In genomic region chr5:65482727-65483473, GRCh38 we compare ENCODE assay signal across 8 cellular contexts. TPM values are rescaled to one million over a fixed set of nuclear protein-coding genes. Genes with fewer than 3 reads are reported as not detected.
A peak's percentile ranks its signal among the peaks of the same experiment; 100 is the strongest.
DNase-seq lines count a peak whose midpoint lies in the region; ATAC-seq and TF ChIP-seq lines count a peak whose summit lies in the region.

No MANE protein-coding gene starts in this region.

- peaks cover 18% of the 10 kb centered on the region for H3K4me1 Mint-ChIP-seq in activated CD4-positive, alpha-beta T cell treated with anti-CD3 and anti-CD28 coated beads, Interleukin-2, amount 10 ng/mL, durations not matched to agents 24 days and 14 days
- peaks cover 14% of the 10 kb centered on the region for H3K4me1 Mint-ChIP-seq in activated naive CD8-positive, alpha-beta T cell treated with anti-CD3 and anti-CD28 coated beads, Interleukin-2, amount 10 ng/mL, durations not matched to agents 7 days and 5 days

- H3K9me3 ChIP-seq in left ventricle myocardium inferior (replicated peaks) = no peaks in the 10 kb centered on the region

- peak overlapping the region; percentile 76 for H3K4me3 ChIP-seq in left ventricle myocardium inferior

- H3K9me3 Mint-ChIP-seq in activated CD4-positive, alpha-beta T cell treated with anti-CD3 and anti-CD28 coated beads, Interleukin-2, amount 10 ng/mL, durations not matched to agents 24 days and 14 days = no peaks in the 10 kb centered on the region
- H3K9me3 Mint-ChIP-seq in activated naive CD8-positive, alpha-beta T cell treated with anti-CD3 and anti-CD28 coated beads, Interleukin-2, amount 10 ng/mL, durations not matched to agents 7 days and 5 days = no peaks in the 10 kb centered on the region

- POLR2A ChIA-PET in activated naive CD8-positive, alpha-beta T cell treated with anti-CD3 and anti-CD28 coated beads, Interleukin-2, amount 10 ng/mL, durations not matched to agents 7 days and 5 days (lab: Charles Lee) = interaction anchor here (1.2 to 4.0 kb wide), 5 partner anchors 78 to 672 kb away, joined by 3 to 20 read pairs (median 3); partner anchors contain the start of genes CENPK and PPWD1

- H3K4me1 ChIP-seq in left ventricle myocardium inferior = peaks cover 30% of the 10 kb centered on the region

- no peaks in the 10 kb centered on the region for H3K36me3 Mint-ChIP-seq in activated CD4-positive, alpha-beta T cell treated with anti-CD3 and anti-CD28 coated beads, Interleukin-2, amount 10 ng/mL, durations not matched to agents 24 days and 14 days (ENCODE audit: low read depth)
- H3K36me3 Mint-ChIP-seq in activated naive CD8-positive, alpha-beta T cell treated with anti-CD3 and anti-CD28 coated beads, Interleukin-2, amount 10 ng/mL, durations not matched to agents 7 days and 5 days = peaks cover 2% of the 10 kb centered on the region

- H3K36me3 ChIP-seq in left ventricle myocardium inferior = no peaks in the 10 kb centered on the region

- no peak for TF ChIP-seq CTCF in left ventricle myocardium inferior (IDR thresholded peaks at IDR 0.05; ENCODE audit: borderline replicate concordance)

- intact Hi-C loops in activated CD4-positive, alpha-beta T cell treated with anti-CD3 and anti-CD28 coated beads, Interleukin-2, amount 10 ng/mL, durations not matched to agents 24 days and 14 days (cut with micrococcal nuclease) = loop anchor here (1.0 to 10.0 kb wide), 9 partner anchors 80 to 848 kb away; partner anchors contain the start of genes CENPK, CWC27, PPWD1 and SREK1
- intact Hi-C loops in left ventricle myocardium inferior (cut with micrococcal nuclease) = loop anchor here (5.0 to 10.0 kb wide), 4 partner anchors 378 to 848 kb away; no protein-coding TSS in a partner anchor

- peak; percentile 76 for DNase-seq in activated CD4-positive, alpha-beta T cell treated with anti-CD3 and anti-CD28 coated beads, Interleukin-2, amount 10 ng/mL, durations not matched to agents 24 days and 14 days
- DNase-seq in activated CD4-positive, alpha-beta T cell treated with anti-CD3 and anti-CD28 coated beads, Interleukin-2, amount 50 U/mL, for 1 hour = no peak
- DNase-seq in NCI-H1048 (lab: John Stamatoyannopoulos, UW) = peak; percentile 3
- no peak for DNase-seq in activated naive CD8-positive, alpha-beta T cell treated with anti-CD3 and anti-CD28 coated beads, Interleukin-2, amount 10 ng/mL, durations not matched to agents 7 days and 5 days
- no peak for DNase-seq in left ventricle myocardium inferior
- DNase-seq in pons (ENCODE audit: low spot score) = peak; percentile 70
- no peak for DNase-seq in epidermal melanocyte (ENCODE audit: insufficient read length, low spot score)

- H3K27me3 ChIP-seq in left ventricle myocardium inferior (ENCODE audit: low read depth) = no peaks in the 10 kb centered on the region

- H3K4me3 Mint-ChIP-seq in activated CD4-positive, alpha-beta T cell treated with anti-CD3 and anti-CD28 coated beads, Interleukin-2, amount 10 ng/mL, durations not matched to agents 24 days and 14 days = no peak overlapping the region
- no peak overlapping the region for H3K4me3 Mint-ChIP-seq in activated naive CD8-positive, alpha-beta T cell treated with anti-CD3 and anti-CD28 coated beads, Interleukin-2, amount 10 ng/mL, durations not matched to agents 7 days and 5 days

- peak overlapping the region; percentile 96 for H3K27ac ChIP-seq in left ventricle myocardium inferior (replicated peaks)

- no peak for ATAC-seq in activated naive CD8-positive, alpha-beta T cell treated with anti-CD3 and anti-CD28 coated beads, Interleukin-2, amount 10 ng/mL, durations not matched to agents 7 days and 5 days (ENCODE audit: low read depth)
- ATAC-seq in GM18511 (IDR thresholded peaks at IDR 0.05; ENCODE audit: unreplicated experiment) = no peak

- no peaks in the 10 kb centered on the region for H3K27me3 Mint-ChIP-seq in activated CD4-positive, alpha-beta T cell treated with anti-CD3 and anti-CD28 coated beads, Interleukin-2, amount 10 ng/mL, durations not matched to agents 24 days and 14 days
- H3K27me3 Mint-ChIP-seq in activated naive CD8-positive, alpha-beta T cell treated with anti-CD3 and anti-CD28 coated beads, Interleukin-2, amount 10 ng/mL, durations not matched to agents 7 days and 5 days = no peaks in the 10 kb centered on the region

- H3K27ac Mint-ChIP-seq in activated CD4-positive, alpha-beta T cell treated with anti-CD3 and anti-CD28 coated beads, Interleukin-2, amount 10 ng/mL, durations not matched to agents 24 days and 14 days = peak overlapping the region; percentile 85
- H3K27ac Mint-ChIP-seq in activated naive CD8-positive, alpha-beta T cell treated with anti-CD3 and anti-CD28 coated beads, Interleukin-2, amount 10 ng/mL, durations not matched to agents 7 days and 5 days = peak overlapping the region; percentile 97

RNA-seq across cellular contexts. Expression of gene ADAMTS6, which starts 1.2 kb away (rescaled TPM):
- 0.73 and 0.89 TPM in 2 replicates for total RNA-seq in activated CD4-positive, alpha-beta T cell treated with anti-CD3 and anti-CD28 coated beads, Interleukin-2, amount 10 ng/mL, durations not matched to agents 24 days and 14 days
- total RNA-seq in activated naive CD8-positive, alpha-beta T cell treated with anti-CD3 and anti-CD28 coated beads, Interleukin-2, amount 10 ng/mL, durations not matched to agents 7 days and 5 days = 1 to 10 TPM; 3.7 to 4.3 TPM
- 1.5 TPM for total RNA-seq in left ventricle myocardium inferior

Comparison
In these comparisons a context has a peak if more than half of its experiments do, and no peak if none do; other contexts are left out.
1. DNase-seq: peak in activated CD4-positive, alpha-beta T cell treated with anti-CD3 and anti-CD28 coated beads, Interleukin-2, amount 10 ng/mL, durations not matched to agents 24 days and 14 days (single experiment), NCI-H1048 (single experiment) and pons (single experiment); none in activated CD4-positive, alpha-beta T cell treated with anti-CD3 and anti-CD28 coated beads, Interleukin-2, amount 50 U/mL, for 1 hour (single experiment), activated naive CD8-positive, alpha-beta T cell treated with anti-CD3 and anti-CD28 coated beads, Interleukin-2, amount 10 ng/mL, durations not matched to agents 7 days and 5 days (single experiment), left ventricle myocardium inferior (single experiment) and epidermal melanocyte (single experiment).